8 cellular contexts compared by ENCODE assay signal in the genomic region with DNA sequence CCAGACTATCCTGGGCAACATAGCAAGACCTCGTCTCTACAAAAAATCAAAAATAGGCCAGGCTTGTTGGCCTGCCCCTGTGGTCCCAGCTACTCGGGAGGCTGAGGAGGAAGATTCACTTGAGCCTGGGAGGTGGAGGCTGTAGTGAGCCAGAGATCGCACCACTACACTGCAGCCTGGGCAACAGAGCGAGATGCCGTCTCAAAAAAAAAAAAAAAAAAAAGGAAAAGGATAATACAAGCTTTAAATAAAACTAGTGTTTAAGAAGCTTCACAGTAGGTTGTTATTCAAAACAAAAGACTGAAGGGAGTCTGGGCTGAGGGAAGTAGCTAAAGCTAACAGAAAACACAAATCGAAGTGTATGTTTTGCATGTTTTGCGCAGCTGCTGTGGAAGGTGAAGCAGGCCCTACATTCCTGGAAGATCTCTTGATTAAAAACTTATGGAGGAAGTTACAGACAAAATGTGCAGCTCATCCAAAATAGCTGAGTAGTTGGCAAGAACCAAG. TPM values are rescaled to one million over a fixed set of nuclear protein-coding genes. Genes with fewer than 3 reads are reported as not detected.
DNase-seq lines count a peak whose midpoint lies in the region; ATAC-seq and TF ChIP-seq lines count a peak whose summit lies in the region.

No MANE protein-coding gene starts in this region.

- no peak for DNase-seq in activated CD8-positive, alpha-beta memory T cell treated with anti-CD3 and anti-CD28 coated beads, Interleukin-2, amount 10 ng/mL, durations not matched to agents 7 days and 5 days
- DNase-seq in activated CD8-positive, alpha-beta memory T cell treated with anti-CD3 and anti-CD28 coated beads, Interleukin-2, amount 50 U/mL, for 4 hours = no peak
- DNase-seq in IMR-90 (no peak), MCF 10A (ENCODE audit: unreplicated experiment) (peak; percentile 8), mesenchymal stem cell (no peak), uterus (no peak), HuH-7.5 (ENCODE audit: low spot score) (no peak)

- H2BK5ac ChIP-seq in IMR-90 (ENCODE audit: low read depth, low read length, poor library complexity, severe bottlenecking) (no peak overlapping the region), mesenchymal stem cell (ENCODE audit: low read depth, low read length, poor library complexity, severe bottlenecking) (no peak overlapping the region)

- H3K4ac ChIP-seq in IMR-90 (ENCODE audit: low read depth, low read length) = peak overlapping the region; percentile 28
- no peak overlapping the region for H3K4ac ChIP-seq in mesenchymal stem cell (ENCODE audit: low read depth in 1 of 2, low read length in 2 of 2)

- no peak overlapping the region for H2BK15ac ChIP-seq in IMR-90 (ENCODE audit: low read depth, low read length)
- H2BK15ac ChIP-seq in mesenchymal stem cell (ENCODE audit: low read depth, poor library complexity, severe bottlenecking) = no peak overlapping the region

- H3K23ac ChIP-seq in IMR-90 (ENCODE audit: low read depth, low read length) (no peak overlapping the region; the same call in 1 of the 2 replicates), mesenchymal stem cell (ENCODE audit: low read length in 2 of 2) (no peak overlapping the region)

- TF ChIP-seq CTCF in IMR-90 (conservative IDR thresholded peaks at IDR 0.05; ENCODE audit: low read depth, low read length) (no peak), MCF 10A (IDR thresholded peaks at IDR 0.05; ENCODE audit: unreplicated experiment) (no peak), uterus (IDR thresholded peaks at IDR 0.05) (no peak)

- peak overlapping the region; percentile 75 for H3K4me2 ChIP-seq in IMR-90 (ENCODE audit: low read depth, low read length)
- H3K4me2 ChIP-seq in mesenchymal stem cell (ENCODE audit: low read length, poor library complexity, severe bottlenecking) = peak overlapping the region; percentile 92

- TF ChIP-seq POLR2A in IMR-90 (IDR thresholded peaks at IDR 0.05; ENCODE audit: low read depth, low read length) (no peak), uterus (IDR thresholded peaks at IDR 0.05) (no peak)

- peaks cover 11 to 16% of the 10 kb centered on the region in 2 experiments for H3K79me1 ChIP-seq in IMR-90 (ENCODE audit: low read depth in 1 of 2, low read length in 2 of 2)
- peaks cover 6% of the 10 kb centered on the region for H3K79me1 ChIP-seq in mesenchymal stem cell (replicated peaks; ENCODE audit: low read length, poor library complexity, severe bottlenecking)

- H2BK20ac ChIP-seq in IMR-90 (ENCODE audit: low read depth, low read length) = no peak overlapping the region

- peaks cover 42% of the 10 kb centered on the region for H3K4me1 Mint-ChIP-seq in activated CD8-positive, alpha-beta memory T cell treated with anti-CD3 and anti-CD28 coated beads, Interleukin-2, amount 10 ng/mL, durations not matched to agents 7 days and 5 days
- H3K4me1 Mint-ChIP-seq in MCF 10A (ENCODE audit: insufficient read depth, unreplicated experiment) = peaks cover 9% of the 10 kb centered on the region

- peaks cover 8% of the 10 kb centered on the region for H3K36me3 Mint-ChIP-seq in activated CD8-positive, alpha-beta memory T cell treated with anti-CD3 and anti-CD28 coated beads, Interleukin-2, amount 10 ng/mL, durations not matched to agents 7 days and 5 days
- peaks cover 9% of the 10 kb centered on the region for H3K36me3 Mint-ChIP-seq in MCF 10A (ENCODE audit: insufficient read depth, unreplicated experiment)

- H3K27me3 Mint-ChIP-seq in activated CD8-positive, alpha-beta memory T cell treated with anti-CD3 and anti-CD28 coated beads, Interleukin-2, amount 10 ng/mL, durations not matched to agents 7 days and 5 days = no peaks in the 10 kb centered on the region
- H3K27me3 Mint-ChIP-seq in MCF 10A (ENCODE audit: insufficient read depth, unreplicated experiment) = no peaks in the 10 kb centered on the region

- no peak overlapping the region for H3K18ac ChIP-seq in IMR-90 (ENCODE audit: low read depth, low read length)
- H3K18ac ChIP-seq in mesenchymal stem cell (ENCODE audit: low read depth in 1 of 2, low read length in 2 of 2) = no peak overlapping the region

- H2BK120ac ChIP-seq in IMR-90 (ENCODE audit: low read depth, low read length) (no peak overlapping the region), mesenchymal stem cell (ENCODE audit: low read depth, low read length) (no peak overlapping the region)

- H3K4me1 ChIP-seq in IMR-90 (ENCODE audit: control insufficient read depth, insufficient read depth, low read length) (no peaks in the 10 kb centered on the region), mesenchymal stem cell (ENCODE audit: control insufficient read depth, insufficient read depth, low read depth, low read length) (peaks cover 6% of the 10 kb centered on the region), uterus (no peaks in the 10 kb centered on the region)

- H3K56ac ChIP-seq in IMR-90 (ENCODE audit: extremely low read depth, insufficient read depth, low read length) = no peak overlapping the region; the same call in 1 of the 2 replicates

- H2AFZ ChIP-seq in IMR-90 (replicated peaks; ENCODE audit: low read length, poor library complexity) (peak overlapping the region; percentile 98), mesenchymal stem cell (ENCODE audit: low read depth, low read length) (peak overlapping the region; percentile 63)

- H4K8ac ChIP-seq in IMR-90 (ENCODE audit: low read depth in 2 of 2, low read length in 2 of 2) (peak overlapping the region; percentile 87 to 89; a peak in 3 of 4 replicates), mesenchymal stem cell (ENCODE audit: low read length) (peak overlapping the region; percentile 84)

- H4K20me1 ChIP-seq in IMR-90 (ENCODE audit: insufficient read depth, low read length) = no peaks in the 10 kb centered on the region

- H3K27me3 ChIP-seq in IMR-90 (ENCODE audit: control insufficient read depth, insufficient read depth, low read length) = no peaks in the 10 kb centered on the region
- H3K27me3 ChIP-seq in mesenchymal stem cell (ENCODE audit: control insufficient read depth in 1 of 2, insufficient read depth in 1 of 2, low read length in 2 of 2) = no peaks in the 10 kb centered on the region
- no peaks in the 10 kb centered on the region for H3K27me3 ChIP-seq in uterus

- no peak overlapping the region for H3K27ac ChIP-seq in IMR-90 (ENCODE audit: insufficient read depth, low read length)
- peak overlapping the region; percentile 40 for H3K27ac ChIP-seq in mesenchymal stem cell (ENCODE audit: low read length, poor library complexity, severe bottlenecking)
- H3K27ac ChIP-seq in uterus = peak overlapping the region; percentile 97 to 98

- H3K36me3 ChIP-seq in IMR-90 (ENCODE audit: control insufficient read depth, insufficient read depth, low read length) (no peaks in the 10 kb centered on the region), mesenchymal stem cell (ENCODE audit: control insufficient read depth in 1 of 2, insufficient read depth in 2 of 2, low read depth in 1 of 2, low read length in 2 of 2) (peaks cover 0 to 5% of the 10 kb centered on the region in 2 experiments), uterus (no peaks in the 10 kb centered on the region)

- peak overlapping the region; percentile 98 for H3K4me3 Mint-ChIP-seq in activated CD8-positive, alpha-beta memory T cell treated with anti-CD3 and anti-CD28 coated beads, Interleukin-2, amount 10 ng/mL, durations not matched to agents 7 days and 5 days
- H3K4me3 Mint-ChIP-seq in MCF 10A (ENCODE audit: unreplicated experiment) = peak overlapping the region; percentile 88

- BruUV-seq in IMR-90 (replicated peaks; lab: Mats Ljungman, UMichigan) (no TSS peak), MCF 10A (replicated peaks; lab: Mats Ljungman, UMichigan) (TSS peak; percentile 53)

- WGBS in IMR-90 (ENCODE audit: extremely low coverage in 2 of 2, insufficient read length in 1 of 2), 2 experiments = no CpG with 5 or more reads among the region's 7 CpGs
- 85% methylated on average over 4 of the region's 7 CpGs for WGBS in mesenchymal stem cell

- dilution Hi-C loops in IMR-90 (cut with HindIII; ENCODE audit: low sequenced_read_pairs, unreplicated experiment) = no loop called here

- H3K9me3 ChIP-seq in IMR-90 (ENCODE audit: control insufficient read depth, insufficient read depth, low read length) (no peaks in the 10 kb centered on the region), mesenchymal stem cell (ENCODE audit: control insufficient read depth, low read length) (no peaks in the 10 kb centered on the region), uterus (no peaks in the 10 kb centered on the region)

- CTCF ChIA-PET in activated CD8-positive, alpha-beta memory T cell treated with anti-CD3 and anti-CD28 coated beads, Interleukin-2, amount 10 ng/mL, durations not matched to agents 7 days and 5 days (lab: Charles Lee) = interaction anchor here (0.7 to 7.4 kb wide), 14 partner anchors 27 to 1820 kb away, joined by 3 to 51 read pairs (median 4); a partner anchor contains a TSS
- CTCF ChIA-PET in IMR-90 (lab: Yijun Ruan, JAX) = no interaction called here
- CTCF ChIA-PET in MCF 10A (lab: Yijun Ruan, JAX) = interaction anchor here (0.6 to 8.3 kb wide), 14 partner anchors 9 to 178 kb away, joined by 3 to 170 read pairs (median 5); a partner anchor contains a TSS

- no peaks in the 10 kb centered on the region for H3K9me3 Mint-ChIP-seq in activated CD8-positive, alpha-beta memory T cell treated with anti-CD3 and anti-CD28 coated beads, Interleukin-2, amount 10 ng/mL, durations not matched to agents 7 days and 5 days (ENCODE audit: low read depth)
- no peaks in the 10 kb centered on the region for H3K9me3 Mint-ChIP-seq in MCF 10A (ENCODE audit: unreplicated experiment)

- H3K14ac ChIP-seq in IMR-90 (replicated peaks; ENCODE audit: low read depth, low read length) (no peak overlapping the region), mesenchymal stem cell (ENCODE audit: low read length in 2 of 2) (no peak overlapping the region)

- no peak overlapping the region for H4K91ac ChIP-seq in IMR-90 (ENCODE audit: insufficient read depth, low read depth, low read length)
- no peak overlapping the region for H4K91ac ChIP-seq in mesenchymal stem cell (ENCODE audit: low read length)

- no peak overlapping the region for H2AK5ac ChIP-seq in IMR-90 (ENCODE audit: low read depth, low read length)
- no peak overlapping the region for H2AK5ac ChIP-seq in mesenchymal stem cell (ENCODE audit: low read length, severe bottlenecking)

- ATAC-seq in activated CD8-positive, alpha-beta memory T cell treated with anti-CD3 and anti-CD28 coated beads, Interleukin-2, amount 10 ng/mL, durations not matched to agents 7 days and 5 days = no peak
- ATAC-seq in IMR-90 (ENCODE audit: low read depth) (no peak), HG03469 (IDR thresholded peaks at IDR 0.05; ENCODE audit: unreplicated experiment) (no peak)

- no peak overlapping the region for H2BK12ac ChIP-seq in mesenchymal stem cell (ENCODE audit: low read length in 2 of 2)

- H3K4me3 ChIP-seq in IMR-90 (ENCODE audit: insufficient read depth, low read depth, low read length) (peak overlapping the region; percentile 100), mesenchymal stem cell (ENCODE audit: insufficient read depth in 1 of 2, low read depth in 1 of 2, low read length in 2 of 2) (peak overlapping the region in 1 of 2 experiments; percentile 96), uterus (peak overlapping the region; percentile 67 to 79)

- no peaks in the 10 kb centered on the region for H3K9me1 ChIP-seq in IMR-90 (ENCODE audit: insufficient read depth, low read length)

- intact Hi-C loops in IMR-90 (cut with micrococcal nuclease) = loop anchor here (1.0 to 2.0 kb wide), 2 partner anchors 74 to 176 kb away; no protein-coding TSS in a partner anchor
- intact Hi-C loops in MCF 10A (cut with micrococcal nuclease) = loop anchor here (2.0 to 5.0 kb wide), 4 partner anchors 49 to 176 kb away; a partner anchor contains a TSS
- intact Hi-C loops in uterus (cut with DNase I; ENCODE audit: low total_unique reads) = loop anchor here (10.0 kb wide), 1 partner anchor 132 kb away; a partner anchor contains a TSS

- H3K27ac Mint-ChIP-seq in activated CD8-positive, alpha-beta memory T cell treated with anti-CD3 and anti-CD28 coated beads, Interleukin-2, amount 10 ng/mL, durations not matched to agents 7 days and 5 days = peak overlapping the region; percentile 93
- H3K27ac Mint-ChIP-seq in MCF 10A (ENCODE audit: low read depth, unreplicated experiment) = peak overlapping the region; percentile 92

- H3K9ac ChIP-seq in IMR-90 (ENCODE audit: low read depth, low read length) (no peak overlapping the region), mesenchymal stem cell (ENCODE audit: low read length) (peak overlapping the region; percentile 95)

- H2AK9ac ChIP-seq in IMR-90 (replicated peaks; ENCODE audit: low read depth, low read length, poor library complexity) = no peak overlapping the region

- in situ Hi-C loops in IMR-90 (cut with MboI; ENCODE audit: low sequenced_read_pairs) = no loop called here

- H4K5ac ChIP-seq in IMR-90 (ENCODE audit: low read depth, low read length) = no peak overlapping the region

- no peak for TF ChIP-seq RAD21 in IMR-90 (IDR thresholded peaks at IDR 0.05; ENCODE audit: low read length)

- POLR2A ChIA-PET in IMR-90 (lab: Charles Lee; ENCODE audit: unreplicated experiment) = no interaction called here
- POLR2A ChIA-PET in MCF 10A (lab: Yijun Ruan, JAX) = interaction anchor here (0.6 to 2.6 kb wide), 3 partner anchors 74 to 1779 kb away, joined by 3 to 17 read pairs (median 16); a partner anchor contains a TSS

RNA-seq across cellular contexts. Expression of a gene that starts 0.6 kb away (rescaled TPM):
- 10 to 100 TPM; 19.0 to 25.5 TPM for total RNA-seq in activated CD8-positive, alpha-beta memory T cell treated with anti-CD3 and anti-CD28 coated beads, Interleukin-2, amount 10 ng/mL, durations not matched to agents 7 days and 5 days
- total RNA-seq in IMR-90 (2012; rRNA removed) (0.36 and 1.7 TPM in 2 replicates), MCF 10A (2022) (5.6 and 5.8 TPM in 2 replicates), uterus (10 to 100 TPM in 1 of 4 donors, 1 to 10 TPM in 3; 2.8 to 17.6 (median 5.6) TPM)
- 1.9 TPM in 2 replicates for polyA plus RNA-seq in IMR-90 (2012; rRNA removed)
- 1.0 and 2.4 TPM in 2 replicates for polyA plus RNA-seq in IMR-90 (2012; cell fraction: cytosol; rRNA removed)
- polyA plus RNA-seq in IMR-90 (2012; cell fraction: nucleus; rRNA removed; ENCODE audit: low replicate concordance) = 0.62 and 2.0 TPM in 2 replicates
- 4.3 TPM for polyA plus RNA-seq in mesenchymal stem cell (2013, experiment 1 of 2)
- 4.7 TPM for polyA plus RNA-seq in mesenchymal stem cell (2013, experiment 2 of 2)
